ENCODE assay signal across 17 cellular contexts in the genomic region with DNA sequence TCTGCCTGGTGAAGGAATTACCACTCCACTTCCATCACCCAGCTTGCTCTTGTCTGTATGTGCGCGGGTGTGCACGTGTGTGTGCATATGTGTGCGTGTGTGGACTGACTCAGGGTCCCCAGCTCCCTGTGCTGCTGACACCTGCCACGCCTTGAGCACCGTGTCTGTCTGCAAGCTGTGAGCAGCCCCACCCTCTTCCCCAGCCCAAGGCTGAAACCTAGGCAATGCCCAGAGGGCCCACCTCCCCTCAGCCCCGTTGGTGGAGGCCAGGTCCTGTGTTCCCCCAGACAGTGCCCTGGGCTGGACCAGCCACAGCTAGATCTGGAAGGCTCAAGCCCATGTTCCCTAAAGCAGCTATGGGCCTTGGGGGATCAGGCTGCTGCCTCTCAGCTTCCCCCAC. TPM values are rescaled to one million over a fixed set of nuclear protein-coding genes. Genes with fewer than 3 reads are reported as not detected.
A peak's percentile ranks its signal among the peaks of the same experiment; 100 is the strongest.
DNase-seq lines count a peak whose midpoint lies in the region; ATAC-seq and TF ChIP-seq lines count a peak whose summit lies in the region.
"Had no signal": no experiment of that assay in that cellular context is flagged by ENCODE, and none has a peak within 500 bp of the region (broad histone marks: within the 10 kb centered on the region; RNA-seq: fewer than 3 reads in every experiment).

No MANE protein-coding gene starts in this region.

- H3K9me3 ChIP-seq in Panc1 (ENCODE audit: control insufficient read depth, insufficient read depth, low read depth, low read length) = no peaks in the 10 kb centered on the region
- H3K9me3 ChIP-seq: ascending aorta had no signal

- H3K9me3 Mint-ChIP-seq in T-helper 2 cell treated with Interferon-gamma antibody and Interleukin-4, amounts not matched to agents 5 μg/mL and 100 μg/mL, for 36 hours = no peaks in the 10 kb centered on the region
- no peaks in the 10 kb centered on the region for H3K9me3 Mint-ChIP-seq in central memory CD8-positive, alpha-beta T cell

- peaks cover 36% of the 10 kb centered on the region for H3K4me1 Mint-ChIP-seq in T-helper 2 cell treated with Interferon-gamma antibody and Interleukin-4, amounts not matched to agents 5 μg/mL and 100 μg/mL, for 36 hours (ENCODE audit: low read depth)
- H3K4me1 Mint-ChIP-seq in central memory CD8-positive, alpha-beta T cell = peaks cover 30% of the 10 kb centered on the region

- H3K36me3 ChIP-seq in Panc1 (ENCODE audit: control insufficient read depth, insufficient read depth, low read length) = no peaks in the 10 kb centered on the region
- H3K36me3 ChIP-seq: ascending aorta had no signal

- POLR2A ChIA-PET in Panc1 (lab: Charles Lee) = interaction anchor here (0.6 kb wide), 1 partner anchor 279 kb away, joined by 3 read pairs; no protein-coding TSS in a partner anchor

- intact Hi-C loops in Panc1 (cut with micrococcal nuclease; ENCODE audit: unreplicated experiment) (no loop called here), posterior vena cava (cut with DNase I) (no loop called here)

- H3K27ac ChIP-seq in Panc1 (ENCODE audit: low read length) = peak overlapping the region; percentile 61; the same call in 1 of the 2 replicates
- H3K27ac ChIP-seq: ascending aorta, parathyroid adenoma, tibial artery had no signal

- CTCF ChIA-PET in Panc1 (lab: Charles Lee) = interaction anchor here (0.7 kb wide), 1 partner anchor 27 kb away, joined by 4 read pairs; no protein-coding TSS in a partner anchor

- BruUV-seq in Panc1 (replicated peaks; lab: Mats Ljungman, UMichigan) = no TSS peak

- in situ Hi-C loops in Panc1 (cut with HindIII; ENCODE audit: low pct_unique_long_range_greater_than_20kb, low sequenced_read_pairs) = no loop called here

- no peaks in the 10 kb centered on the region for H3K27me3 ChIP-seq in Panc1 (ENCODE audit: control insufficient read depth, insufficient read depth, low read length)
- H3K27me3 ChIP-seq: ascending aorta, tibial artery had no signal

- TF ChIP-seq CTCF in Panc1 (IDR thresholded peaks at IDR 0.05) (no peak), foreskin fibroblast (IDR thresholded peaks at IDR 0.05; ENCODE audit: low read depth, low read length) (no peak)

- H3K36me3 Mint-ChIP-seq in T-helper 2 cell treated with Interferon-gamma antibody and Interleukin-4, amounts not matched to agents 5 μg/mL and 100 μg/mL, for 36 hours (ENCODE audit: low read depth) = peaks cover under 1% of the 10 kb centered on the region
- peaks cover 6% of the 10 kb centered on the region for H3K36me3 Mint-ChIP-seq in central memory CD8-positive, alpha-beta T cell (ENCODE audit: insufficient read depth)

- no peak overlapping the region for H3K27ac Mint-ChIP-seq in T-helper 2 cell treated with Interferon-gamma antibody and Interleukin-4, amounts not matched to agents 5 μg/mL and 100 μg/mL, for 36 hours
- H3K27ac Mint-ChIP-seq in central memory CD8-positive, alpha-beta T cell (ENCODE audit: low read depth) = no peak overlapping the region

- no peaks in the 10 kb centered on the region for H3K27me3 Mint-ChIP-seq in T-helper 2 cell treated with Interferon-gamma antibody and Interleukin-4, amounts not matched to agents 5 μg/mL and 100 μg/mL, for 36 hours (ENCODE audit: low read depth)
- no peaks in the 10 kb centered on the region for H3K27me3 Mint-ChIP-seq in central memory CD8-positive, alpha-beta T cell

- H3K4me3 Mint-ChIP-seq in T-helper 2 cell treated with Interferon-gamma antibody and Interleukin-4, amounts not matched to agents 5 μg/mL and 100 μg/mL, for 36 hours = peak overlapping the region; percentile 87
- H3K4me3 Mint-ChIP-seq in central memory CD8-positive, alpha-beta T cell = peak overlapping the region; percentile 85

- DNase-seq in T-helper 2 cell treated with Interferon-gamma antibody and Interleukin-4, amounts not matched to agents 5 μg/mL and 100 μg/mL, for 36 hours (ENCODE audit: low spot score) = no peak
- no peak for DNase-seq in T-helper 2 cell
- DNase-seq in Panc1 (ENCODE audit: low read depth, low spot score) = no peak
- no peak for DNase-seq in central memory CD8-positive, alpha-beta T cell (ENCODE audit: low spot score in 2 of 2)
- DNase-seq in posterior vena cava (ENCODE audit: low spot score) = peak; percentile 72
- DNase-seq in foreskin fibroblast = no peak
- DNase-seq in iPS-NIHi11 (ENCODE audit: low spot score) = no peak
- DNase-seq: 8988T; activated CD4-positive, alpha-beta T cell treated with anti-CD3 and anti-CD28 coated beads, Interleukin-2, amount 50 U/mL, for 4 hours; hippocampal formation; NCI-H1105 treated with DMSO at 0.1 percent for 48 hours; NCI-H69; tibial artery had no signal

- no peak for ATAC-seq in Panc1
- no peak for ATAC-seq in central memory CD8-positive, alpha-beta T cell (replicated peaks; ENCODE audit: extremely low read depth, poor library complexity, severe bottlenecking)
- ATAC-seq in GM18502 (IDR thresholded peaks at IDR 0.05; ENCODE audit: poor library complexity, unreplicated experiment) = no peak

- peaks cover 17% of the 10 kb centered on the region for H3K4me1 ChIP-seq in Panc1 (ENCODE audit: control insufficient read depth, insufficient read depth, low read length)
- H3K4me1 ChIP-seq: ascending aorta, parathyroid adenoma had no signal

- H3K4me3 ChIP-seq in Panc1 (ENCODE audit: low read depth in 2 of 2, low read length in 2 of 2) (no peak overlapping the region), foreskin fibroblast (ENCODE audit: low read depth in 1 of 2, low read length in 2 of 2) (no peak overlapping the region)
- H3K4me3 ChIP-seq: ascending aorta, tibial artery had no signal

RNA-seq across cellular contexts. Expression of gene CCNQ, which starts 2.0 kb away (rescaled TPM):
- total RNA-seq in Panc1 (2021; ENCODE audit: unreplicated experiment) = 42.1 TPM
- 49.4 TPM for polyA plus RNA-seq in Panc1 (2012; ENCODE audit: insufficient read length)
- 10 to 100 TPM; 15.8 to 21.7 TPM for total RNA-seq in posterior vena cava

RNA-seq across cellular contexts. Expression of gene DUSP9, which starts 46.1 kb away (rescaled TPM):
- total RNA-seq in Panc1 (2021; ENCODE audit: unreplicated experiment) = 7.1 TPM
- 9.8 TPM for polyA plus RNA-seq in Panc1 (2012; ENCODE audit: insufficient read length)
- not detected for total RNA-seq in posterior vena cava
- total RNA-seq: ascending aorta, skeletal muscle tissue had no signal
